ENCODE assay signal across 18 cellular contexts in genomic region chr21:44064852-44065403, GRCh38. TPM values are rescaled to one million over a fixed set of nuclear protein-coding genes. Genes with fewer than 3 reads are reported as not detected.
DNase-seq lines count a peak whose midpoint lies in the region; TF ChIP-seq lines count a peak whose summit lies in the region.
"Had no signal": no experiment of that assay in that cellular context is flagged by ENCODE, and none has a peak within 500 bp of the region (broad histone marks: within the 10 kb centered on the region; RNA-seq: fewer than 3 reads in every experiment).

No MANE protein-coding gene starts in this region.

- no peak overlapping the region for H3K27ac ChIP-seq in MM.1S (ENCODE audit: low read length)
- H3K27ac ChIP-seq: epithelial cell of prostate, pancreas, PC-9, testis had no signal

- peaks cover 57% of the 10 kb centered on the region for H3K79me2 ChIP-seq in MM.1S (ENCODE audit: low read length)

- peak overlapping the region; percentile 71 for H3K4me3 Mint-ChIP-seq in activated T-helper 1 cell treated with anti-CD3 and anti-CD28 coated beads, Interleukin-12 subunit alpha, Interleukin-12 subunit beta, Interleukin-2, Interleukin-4 antibody, amounts not matched to agents 30 ng/mL and 10 ng/mL and 1 ng/mL, durations not matched to agents 14 hours and 24 hours and 36 hours
- H3K4me3 Mint-ChIP-seq in type B pancreatic cell = no peak overlapping the region
- no peak overlapping the region for H3K4me3 Mint-ChIP-seq in nephron progenitor cell

- H2AFZ ChIP-seq in MM.1S (ENCODE audit: low read length) = no peak overlapping the region
- H2AFZ ChIP-seq: PC-9 had no signal

- intact Hi-C loops in activated T-helper 1 cell treated with anti-CD3 and anti-CD28 coated beads, Interleukin-12 subunit alpha, Interleukin-12 subunit beta, Interleukin-2, Interleukin-4 antibody, amounts not matched to agents 30 ng/mL and 10 ng/mL and 1 ng/mL, durations not matched to agents 14 hours and 24 hours and 36 hours (cut with micrococcal nuclease) = loop anchor here (1.0 to 2.0 kb wide), 4 partner anchors 8 to 52 kb away; no protein-coding TSS in a partner anchor

- H3K36me3 ChIP-seq in MM.1S (replicated peaks; ENCODE audit: insufficient read depth, low read length) = peaks cover 3% of the 10 kb centered on the region; the same call in 1 of the 2 replicates

- H3K4me2 ChIP-seq in MM.1S (ENCODE audit: low read depth, low read length) = no peak overlapping the region
- H3K4me2 ChIP-seq: PC-9, smooth muscle cell had no signal

- H3K9me2 ChIP-seq in MM.1S (replicated peaks; ENCODE audit: insufficient read depth, low read length) = no peaks in the 10 kb centered on the region

- peak overlapping the region; percentile 94 for H3K27ac Mint-ChIP-seq in activated T-helper 1 cell treated with anti-CD3 and anti-CD28 coated beads, Interleukin-12 subunit alpha, Interleukin-12 subunit beta, Interleukin-2, Interleukin-4 antibody, amounts not matched to agents 30 ng/mL and 10 ng/mL and 1 ng/mL, durations not matched to agents 14 hours and 24 hours and 36 hours
- H3K27ac Mint-ChIP-seq in type B pancreatic cell (peak overlapping the region; percentile 2), nephron progenitor cell (no peak overlapping the region)

- peaks cover 50% of the 10 kb centered on the region for H3K4me1 Mint-ChIP-seq in activated T-helper 1 cell treated with anti-CD3 and anti-CD28 coated beads, Interleukin-12 subunit alpha, Interleukin-12 subunit beta, Interleukin-2, Interleukin-4 antibody, amounts not matched to agents 30 ng/mL and 10 ng/mL and 1 ng/mL, durations not matched to agents 14 hours and 24 hours and 36 hours (ENCODE audit: low read depth)
- peaks cover 6% of the 10 kb centered on the region for H3K4me1 Mint-ChIP-seq in type B pancreatic cell (ENCODE audit: unreplicated experiment)
- H3K4me1 Mint-ChIP-seq in nephron progenitor cell = peaks cover 14% of the 10 kb centered on the region

- H3K9me3 Mint-ChIP-seq in activated T-helper 1 cell treated with anti-CD3 and anti-CD28 coated beads, Interleukin-12 subunit alpha, Interleukin-12 subunit beta, Interleukin-2, Interleukin-4 antibody, amounts not matched to agents 30 ng/mL and 10 ng/mL and 1 ng/mL, durations not matched to agents 14 hours and 24 hours and 36 hours = no peaks in the 10 kb centered on the region
- H3K9me3 Mint-ChIP-seq in type B pancreatic cell = no peaks in the 10 kb centered on the region
- H3K9me3 Mint-ChIP-seq in nephron progenitor cell = no peaks in the 10 kb centered on the region

- H3K9ac ChIP-seq in MM.1S (ENCODE audit: low read length) = no peak overlapping the region

- peaks cover 45% of the 10 kb centered on the region for H3K36me3 Mint-ChIP-seq in activated T-helper 1 cell treated with anti-CD3 and anti-CD28 coated beads, Interleukin-12 subunit alpha, Interleukin-12 subunit beta, Interleukin-2, Interleukin-4 antibody, amounts not matched to agents 30 ng/mL and 10 ng/mL and 1 ng/mL, durations not matched to agents 14 hours and 24 hours and 36 hours (ENCODE audit: low read depth)
- H3K36me3 Mint-ChIP-seq in type B pancreatic cell = peaks cover 8% of the 10 kb centered on the region
- H3K36me3 Mint-ChIP-seq in nephron progenitor cell (ENCODE audit: low read depth) = peaks cover 12% of the 10 kb centered on the region

- TF ChIP-seq CTCF in type B pancreatic cell (conservative IDR thresholded peaks at IDR 0.05) (no peak), nephron progenitor cell (IDR thresholded peaks at IDR 0.05) (no peak), MM.1S (IDR thresholded peaks at IDR 0.05; ENCODE audit: low read length) (no peak)

- H4K20me1 ChIP-seq in MM.1S (ENCODE audit: insufficient read depth, low read length) = no peaks in the 10 kb centered on the region

- H3K9me3 ChIP-seq in MM.1S (replicated peaks; ENCODE audit: insufficient read depth, low read length) = no peaks in the 10 kb centered on the region
- H3K9me3 ChIP-seq: pancreas, testis had no signal

- DNase-seq in stimulated activated CD4-positive, alpha-beta T cell treated with anti-CD3 and anti-CD28 coated beads, Interleukin-1b, Interleukin-23, amount 100 ng/mL, for 48 hours = peak; percentile 37
- no peak for DNase-seq in stimulated activated CD4-positive, alpha-beta T cell treated with anti-CD3 and anti-CD28 coated beads, Interleukin-2, amount 100 ng/mL, for 48 hours
- DNase-seq in activated T-helper 1 cell treated with anti-CD3 and anti-CD28 coated beads, Interleukin-12 subunit alpha, Interleukin-12 subunit beta, Interleukin-2, Interleukin-4 antibody, amounts not matched to agents 30 ng/mL and 10 ng/mL and 1 ng/mL, durations not matched to agents 14 hours and 24 hours and 36 hours (ENCODE audit: low spot score) = no peak
- peak; percentile 35 for DNase-seq in mesenteric fat pad (ENCODE audit: low spot score)
- DNase-seq in type B pancreatic cell (ENCODE audit: extremely low spot score, unreplicated experiment) = no peak
- DNase-seq in nephron progenitor cell = no peak
- DNase-seq in G401 (ENCODE audit: low spot score) = no peak
- DNase-seq in MM.1S = no peak
- DNase-seq: caudate nucleus, DMS79 treated with DMSO at 0.1 percent for 48 hours, islet precursor cell, midbrain, NCI-H187, pancreas, PC-9, testis had no signal

- no peaks in the 10 kb centered on the region for H3K27me3 ChIP-seq in MM.1S (replicated peaks; ENCODE audit: insufficient read depth, low read length)
- H3K27me3 ChIP-seq: pancreas, testis had no signal

- no peak overlapping the region for H3K4me3 ChIP-seq in MM.1S (ENCODE audit: low read length)
- H3K4me3 ChIP-seq: pancreas, PC-9, smooth muscle cell, testis had no signal

- no peaks in the 10 kb centered on the region for H3F3A ChIP-seq in MM.1S (ENCODE audit: insufficient read depth, low read length)

- no peaks in the 10 kb centered on the region for H3K4me1 ChIP-seq in MM.1S (ENCODE audit: low read length)
- H3K4me1 ChIP-seq: pancreas had no signal

- in situ Hi-C loops in G401 (cut with HindIII; ENCODE audit: low sequenced_read_pairs) = no loop called here

- H3K27me3 Mint-ChIP-seq in activated T-helper 1 cell treated with anti-CD3 and anti-CD28 coated beads, Interleukin-12 subunit alpha, Interleukin-12 subunit beta, Interleukin-2, Interleukin-4 antibody, amounts not matched to agents 30 ng/mL and 10 ng/mL and 1 ng/mL, durations not matched to agents 14 hours and 24 hours and 36 hours (ENCODE audit: insufficient read depth) = no peaks in the 10 kb centered on the region
- H3K27me3 Mint-ChIP-seq in type B pancreatic cell (no peaks in the 10 kb centered on the region), nephron progenitor cell (ENCODE audit: low read depth, poor library complexity) (no peaks in the 10 kb centered on the region)

RNA-seq across cellular contexts. Expression of gene PWP2, which starts 42.3 kb away (rescaled TPM):
- 11.9 and 15.1 TPM in 2 replicates for total RNA-seq in activated T-helper 1 cell treated with anti-CD3 and anti-CD28 coated beads, Interleukin-12 subunit alpha, Interleukin-12 subunit beta, Interleukin-2, Interleukin-4 antibody, amounts not matched to agents 30 ng/mL and 10 ng/mL and 1 ng/mL, durations not matched to agents 14 hours and 24 hours and 36 hours
- total RNA-seq in mesenteric fat pad = 3.6 TPM
- total RNA-seq in type B pancreatic cell (ENCODE audit: low replicate concordance) = 5.1 and 5.8 TPM in 2 replicates
- 34.0 and 34.3 TPM in 2 replicates for total RNA-seq in G401 (2014; rRNA removed; shearing (Covaris generic))

RNA-seq across cellular contexts. Expression of gene TRAPPC10, which starts 52.8 kb away (rescaled TPM):
- 85.5 and 95.3 TPM in 2 replicates for total RNA-seq in activated T-helper 1 cell treated with anti-CD3 and anti-CD28 coated beads, Interleukin-12 subunit alpha, Interleukin-12 subunit beta, Interleukin-2, Interleukin-4 antibody, amounts not matched to agents 30 ng/mL and 10 ng/mL and 1 ng/mL, durations not matched to agents 14 hours and 24 hours and 36 hours
- total RNA-seq in mesenteric fat pad (44.4 TPM), type B pancreatic cell (ENCODE audit: low replicate concordance) (33.7 and 37.0 TPM in 2 replicates)
- 11.1 and 15.4 TPM in 2 replicates for total RNA-seq in G401 (2014; rRNA removed; shearing (Covaris generic))

Comparison
In these comparisons a context has a peak if more than half of its experiments do, and no peak if none do; other contexts are left out.
1. DNase-seq: peak in stimulated activated CD4-positive, alpha-beta T cell treated with anti-CD3 and anti-CD28 coated beads, Interleukin-1b, Interleukin-23, amount 100 ng/mL, for 48 hours (single experiment) and mesenteric fat pad (single experiment); none in stimulated activated CD4-positive, alpha-beta T cell treated with anti-CD3 and anti-CD28 coated beads, Interleukin-2, amount 100 ng/mL, for 48 hours (0 of 2), activated T-helper 1 cell treated with anti-CD3 and anti-CD28 coated beads, Interleukin-12 subunit alpha, Interleukin-12 subunit beta, Interleukin-2, Interleukin-4 antibody, amounts not matched to agents 30 ng/mL and 10 ng/mL and 1 ng/mL, durations not matched to agents 14 hours and 24 hours and 36 hours (single experiment), type B pancreatic cell (single experiment), nephron progenitor cell (single experiment), G401 (single experiment) and MM.1S (single experiment).